In the genomic region with DNA sequence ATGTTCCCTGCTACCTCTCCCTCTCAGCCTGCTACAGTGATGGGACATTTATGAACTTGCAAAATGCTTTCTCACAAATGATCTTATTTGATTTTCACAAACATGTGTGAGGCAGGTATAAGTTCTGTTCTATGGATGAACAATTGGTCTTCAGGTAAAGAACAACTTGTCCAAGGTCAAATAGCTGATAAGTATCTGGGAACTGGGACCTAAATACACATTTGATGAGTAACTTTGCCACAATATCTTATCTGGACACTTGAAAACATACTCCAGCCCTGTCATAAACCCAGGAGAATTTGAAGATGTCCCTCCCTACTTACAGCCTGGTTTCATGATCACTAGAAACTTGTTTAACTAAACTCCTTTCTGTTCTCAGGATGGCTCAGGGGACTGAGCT, we compare ENCODE assay signal across 10 cellular contexts. TPM values are rescaled to one million over a fixed set of nuclear protein-coding genes. Genes with fewer than 3 reads are reported as not detected.
"Had no signal": no experiment of that assay in that cellular context is flagged by ENCODE, and none has a peak within 500 bp of the region (broad histone marks: within the 10 kb centered on the region; RNA-seq: fewer than 3 reads in every experiment).

No MANE protein-coding gene starts in this region.

- H3K27ac Mint-ChIP-seq: HFFc6, IgD-negative memory B cell had no signal

- H3K4me3 ChIP-seq: GM23248, HAP-1 had no signal

- H3K36me3 ChIP-seq: HAP-1 had no signal

- DNase-seq: GM23248, GOT3, H7, HFFc6, KG1 had no signal

- H3K9me3 Mint-ChIP-seq: HFFc6, IgD-negative memory B cell had no signal

- H2AFZ ChIP-seq: GM23248 had no signal

- H3K9me3 ChIP-seq: HAP-1 had no signal

- FAIRE-seq: HepG2 had no signal

- H3K9ac ChIP-seq: GM23248 had no signal

- H3K4me3 Mint-ChIP-seq: HFFc6, IgD-negative memory B cell had no signal

- H3K36me3 Mint-ChIP-seq: IgD-negative memory B cell had no signal

- H3K4me1 ChIP-seq: HAP-1 had no signal

- ATAC-seq: HCT116, HepG2 had no signal

- H3K27ac ChIP-seq: GM23248, HL-60 had no signal

RNA-seq across cellular contexts. Expression of gene LRRN2, which starts 23.0 kb away (rescaled TPM):
- total RNA-seq: HepG2, HFFc6 had no signal
- polyA plus RNA-seq: GM23248, HepG2, IgD-negative memory B cell had no signal
